ENCODE assay signal across 24 cellular contexts in genomic region chr2:54611830-54612545, GRCh38.
DNase-seq lines count a peak whose midpoint lies in the region; ATAC-seq and TF ChIP-seq lines count a peak whose summit lies in the region.
"Had no signal": no experiment of that assay in that cellular context is flagged by ENCODE, and none has a peak within 500 bp of the region (broad histone marks: within the 10 kb centered on the region; RNA-seq: fewer than 3 reads in every experiment).

No MANE protein-coding gene starts in this region.

- H3K4me3 ChIP-seq in liver (ENCODE audit: low read depth in 1 of 3, low read length in 3 of 3) = no peak overlapping the region
- no peak overlapping the region for H3K4me3 ChIP-seq in H7 (ENCODE audit: insufficient read depth, low read depth, low read length)
- H3K4me3 ChIP-seq: suprapubic skin had no signal

- H3K9ac ChIP-seq in liver (ENCODE audit: low read depth in 1 of 2, low read length in 2 of 2) = no peak overlapping the region

- no peak overlapping the region for H3K4me3 Mint-ChIP-seq in activated CD4-positive, alpha-beta T cell treated with anti-CD3 and anti-CD28 coated beads, Interleukin-2, amount 10 ng/mL, durations not matched to agents 24 days and 14 days
- H3K4me3 Mint-ChIP-seq in activated CD4-positive, alpha-beta T cell treated with anti-CD3 and anti-CD28 coated beads for 36 hours = no peak overlapping the region
- no peak overlapping the region for H3K4me3 Mint-ChIP-seq in stimulated activated memory B cell treated with anti-CD40 and anti-IgM and Interleukin-4, amounts not matched to agents 10 μg/mL and 1 μg/mL and 100 μg/mL, for 72 hours
- H3K4me3 Mint-ChIP-seq: activated CD4-positive, alpha-beta memory T cell treated with anti-CD3 and anti-CD28 coated beads for 36 hours; activated naive CD4-positive, alpha-beta T cell treated with anti-CD3 and anti-CD28 coated beads, Interleukin-2, amount 10 ng/mL, durations not matched to agents 7 days and 5 days had no signal

- H3K36me3 Mint-ChIP-seq in activated CD4-positive, alpha-beta T cell treated with anti-CD3 and anti-CD28 coated beads, Interleukin-2, amount 10 ng/mL, durations not matched to agents 24 days and 14 days (ENCODE audit: low read depth) = peaks cover 47% of the 10 kb centered on the region
- no peaks in the 10 kb centered on the region for H3K36me3 Mint-ChIP-seq in activated CD4-positive, alpha-beta T cell treated with anti-CD3 and anti-CD28 coated beads for 36 hours (ENCODE audit: low read depth)
- H3K36me3 Mint-ChIP-seq in stimulated activated memory B cell treated with anti-CD40 and anti-IgM and Interleukin-4, amounts not matched to agents 10 μg/mL and 1 μg/mL and 100 μg/mL, for 72 hours = peaks cover 52% of the 10 kb centered on the region

- ATAC-seq in activated CD4-positive, alpha-beta T cell treated with anti-CD3 and anti-CD28 coated beads for 36 hours = no peak
- ATAC-seq in stimulated activated memory B cell treated with anti-CD40 and anti-IgM and Interleukin-4, amounts not matched to agents 10 μg/mL and 1 μg/mL and 100 μg/mL, for 72 hours = no peak
- no peak for ATAC-seq in GM18858 (IDR thresholded peaks at IDR 0.05; ENCODE audit: unreplicated experiment)
- ATAC-seq: esophagus mucosa had no signal

- peaks cover 37% of the 10 kb centered on the region for H3K4me1 Mint-ChIP-seq in activated CD4-positive, alpha-beta T cell treated with anti-CD3 and anti-CD28 coated beads, Interleukin-2, amount 10 ng/mL, durations not matched to agents 24 days and 14 days
- peaks cover 41% of the 10 kb centered on the region for H3K4me1 Mint-ChIP-seq in activated CD4-positive, alpha-beta T cell treated with anti-CD3 and anti-CD28 coated beads for 36 hours
- H3K4me1 Mint-ChIP-seq in stimulated activated memory B cell treated with anti-CD40 and anti-IgM and Interleukin-4, amounts not matched to agents 10 μg/mL and 1 μg/mL and 100 μg/mL, for 72 hours = peaks cover 37% of the 10 kb centered on the region

- no peaks in the 10 kb centered on the region for H3K9me3 ChIP-seq in liver (ENCODE audit: control insufficient read depth in 4 of 4, low read length in 3 of 4)
- H3K9me3 ChIP-seq: suprapubic skin had no signal

- H3K4me1 ChIP-seq in liver (ENCODE audit: control insufficient read depth in 4 of 4, insufficient read depth in 4 of 4, low read length in 3 of 4) = peaks cover 7 to 62% (median 57%) of the 10 kb centered on the region in 4 donors

- H3K27me3 Mint-ChIP-seq in activated CD4-positive, alpha-beta T cell treated with anti-CD3 and anti-CD28 coated beads, Interleukin-2, amount 10 ng/mL, durations not matched to agents 24 days and 14 days = no peaks in the 10 kb centered on the region
- H3K27me3 Mint-ChIP-seq in activated CD4-positive, alpha-beta T cell treated with anti-CD3 and anti-CD28 coated beads for 36 hours = no peaks in the 10 kb centered on the region
- H3K27me3 Mint-ChIP-seq in stimulated activated memory B cell treated with anti-CD40 and anti-IgM and Interleukin-4, amounts not matched to agents 10 μg/mL and 1 μg/mL and 100 μg/mL, for 72 hours = no peaks in the 10 kb centered on the region
- H3K27me3 Mint-ChIP-seq: activated CD4-positive, alpha-beta memory T cell treated with anti-CD3 and anti-CD28 coated beads for 36 hours; activated naive CD4-positive, alpha-beta T cell treated with anti-CD3 and anti-CD28 coated beads, Interleukin-2, amount 10 ng/mL, durations not matched to agents 7 days and 5 days had no signal

- CTCF ChIA-PET in activated CD4-positive, alpha-beta T cell treated with anti-CD3 and anti-CD28 coated beads for 36 hours (lab: Charles Lee) = interaction anchor here (1.0 to 1.4 kb wide), 2 partner anchors 11 to 53 kb away, joined by 3 to 4 read pairs; no protein-coding TSS in a partner anchor
- CTCF ChIA-PET in RWPE1 (lab: Yijun Ruan, JAX) = interaction anchor here (0.5 kb wide), 1 partner anchor 1474 kb away, joined by 3 read pairs; no protein-coding TSS in a partner anchor

- intact Hi-C loops in activated CD4-positive, alpha-beta T cell treated with anti-CD3 and anti-CD28 coated beads, Interleukin-2, amount 10 ng/mL, durations not matched to agents 24 days and 14 days (cut with micrococcal nuclease) = loop anchor here (2.0 kb wide), 1 partner anchor 13 kb away; no protein-coding TSS in a partner anchor
- intact Hi-C loops in activated CD4-positive, alpha-beta T cell treated with anti-CD3 and anti-CD28 coated beads for 36 hours (cut with DNase I, micrococcal nuclease) = no loop called here

- H3K27ac Mint-ChIP-seq in activated CD4-positive, alpha-beta T cell treated with anti-CD3 and anti-CD28 coated beads, Interleukin-2, amount 10 ng/mL, durations not matched to agents 24 days and 14 days = peak overlapping the region; percentile 18
- no peak overlapping the region for H3K27ac Mint-ChIP-seq in activated CD4-positive, alpha-beta T cell treated with anti-CD3 and anti-CD28 coated beads for 36 hours
- peak overlapping the region; percentile 24 for H3K27ac Mint-ChIP-seq in stimulated activated memory B cell treated with anti-CD40 and anti-IgM and Interleukin-4, amounts not matched to agents 10 μg/mL and 1 μg/mL and 100 μg/mL, for 72 hours
- H3K27ac Mint-ChIP-seq: activated CD4-positive, alpha-beta memory T cell treated with anti-CD3 and anti-CD28 coated beads for 36 hours had no signal

- no peaks in the 10 kb centered on the region for H3K9me3 Mint-ChIP-seq in activated CD4-positive, alpha-beta T cell treated with anti-CD3 and anti-CD28 coated beads, Interleukin-2, amount 10 ng/mL, durations not matched to agents 24 days and 14 days
- no peaks in the 10 kb centered on the region for H3K9me3 Mint-ChIP-seq in activated CD4-positive, alpha-beta T cell treated with anti-CD3 and anti-CD28 coated beads for 36 hours (ENCODE audit: low read depth)
- peaks cover 2% of the 10 kb centered on the region for H3K9me3 Mint-ChIP-seq in stimulated activated memory B cell treated with anti-CD40 and anti-IgM and Interleukin-4, amounts not matched to agents 10 μg/mL and 1 μg/mL and 100 μg/mL, for 72 hours
- H3K9me3 Mint-ChIP-seq: activated CD4-positive, alpha-beta memory T cell treated with anti-CD3 and anti-CD28 coated beads for 36 hours; activated naive CD4-positive, alpha-beta T cell treated with anti-CD3 and anti-CD28 coated beads, Interleukin-2, amount 10 ng/mL, durations not matched to agents 7 days and 5 days had no signal

- POLR2A ChIA-PET in activated CD4-positive, alpha-beta T cell treated with anti-CD3 and anti-CD28 coated beads for 36 hours (lab: Charles Lee) = no interaction called here
- POLR2A ChIA-PET in RWPE1 (lab: Yijun Ruan, JAX; ENCODE audit: low non-redundant PET) = no interaction called here

- H3K27me3 ChIP-seq in liver (ENCODE audit: control insufficient read depth in 4 of 4, insufficient read depth in 4 of 4, low read length in 3 of 4) = no peaks in the 10 kb centered on the region
- no peaks in the 10 kb centered on the region for H3K27me3 ChIP-seq in H7 (ENCODE audit: control insufficient read depth, insufficient read depth, low read length)
- H3K27me3 ChIP-seq: suprapubic skin had no signal

- WGBS in liver = 73% methylated on average over 14 of the region's 14 CpGs

- no peak for DNase-seq in activated CD4-positive, alpha-beta T cell treated with anti-CD3 and anti-CD28 coated beads, Interleukin-2, amount 10 ng/mL, durations not matched to agents 24 days and 14 days
- no peak for DNase-seq in activated CD4-positive, alpha-beta T cell treated with anti-CD3 and anti-CD28 coated beads for 36 hours
- DNase-seq in RWPE1 (ENCODE audit: low spot score) (no peak), H7 (no peak), NCI-H2227 treated with DMSO at 0.1 percent for 48 hours (lab: John Stamatoyannopoulos, UW) (no peak)
- DNase-seq: activated CD4-positive, alpha-beta memory T cell treated with anti-CD3 and anti-CD28 coated beads for 36 hours; activated naive CD4-positive, alpha-beta T cell treated with anti-CD3 and anti-CD28 coated beads, Interleukin-2, amount 10 ng/mL, durations not matched to agents 7 days and 5 days; cerebellar nuclear complex; DMS153; GF-D8; kidney glomerular epithelial cell; NCI-H1417 treated with DMSO at 0.1 percent for 48 hours; NCI-H2171; NCI-H774; OCI-M1; retina; SIG-M5; stimulated activated CD8-positive, alpha-beta memory T cell treated with anti-CD3 and anti-CD28 coated beads, Interleukin-4, amount 100 ng/mL, for 48 hours; T-helper 1 cell had no signal

- H3K36me3 ChIP-seq in liver (ENCODE audit: control insufficient read depth in 4 of 4, insufficient read depth in 3 of 4, low read depth in 1 of 4, low read length in 3 of 4) (peaks cover 0 to 24% (median 14%) of the 10 kb centered on the region in 4 donors), H7 (replicated peaks; ENCODE audit: control insufficient read depth, insufficient read depth, low read length) (peaks cover 6% of the 10 kb centered on the region)

- peak overlapping the region; percentile 17; the same call in 1 of the 2 replicates for H3K27ac ChIP-seq in RWPE1
- H3K27ac ChIP-seq in liver (ENCODE audit: low read depth in 1 of 2, low read length in 2 of 2) = peak overlapping the region; percentile 5 to 59
- H3K27ac ChIP-seq: suprapubic skin had no signal

- TF ChIP-seq CTCF in RWPE1 (conservative IDR thresholded peaks at IDR 0.05; ENCODE audit: low read depth) = no peak
- TF ChIP-seq CTCF in liver (IDR thresholded peaks at IDR 0.05; ENCODE audit: low read depth, low read length, missing input control) = no peak

- TF ChIP-seq RAD21 in liver (IDR thresholded peaks at IDR 0.05) = no peak

TF ChIP-seq in liver, 16 proteins besides CTCF, POLR2A, EP300 and RAD21 (continues in another document):
- no peak for TF ChIP-seq EGR1 (IDR thresholded peaks at IDR 0.05; ENCODE audit: low read depth in 2 of 2)
- no peak for TF ChIP-seq TAF1 (conservative IDR thresholded peaks at IDR 0.05)
- TF ChIP-seq FOXA1 (IDR thresholded peaks at IDR 0.05) = peak; percentile 88
- TF ChIP-seq ZBTB33 (IDR thresholded peaks at IDR 0.05) = peak; percentile 39
- peak; percentile 38 to 73 for TF ChIP-seq RXRA (IDR thresholded peaks at IDR 0.05)
